Comparison of ENCODE assay signal across 9 cellular contexts in genomic region chr10:119315128-119316001, GRCh38.
DNase-seq lines count a peak whose midpoint lies in the region; ATAC-seq and TF ChIP-seq lines count a peak whose summit lies in the region.
"Had no signal": no experiment of that assay in that cellular context is flagged by ENCODE, and none has a peak within 500 bp of the region (broad histone marks: within the 10 kb centered on the region; RNA-seq: fewer than 3 reads in every experiment).

No MANE protein-coding gene starts in this region.

- H3K4me1 Mint-ChIP-seq in activated T-helper 1 cell treated with anti-CD3 and anti-CD28 coated beads, Interleukin-12 subunit alpha, Interleukin-12 subunit beta, Interleukin-2, Interleukin-4 antibody, amounts not matched to agents 30 ng/mL and 10 ng/mL and 1 ng/mL, durations not matched to agents 14 hours and 24 hours and 36 hours (ENCODE audit: low read depth): peaks cover 64% of the 10 kb centered on the region

- H3K36me3 Mint-ChIP-seq in activated T-helper 1 cell treated with anti-CD3 and anti-CD28 coated beads, Interleukin-12 subunit alpha, Interleukin-12 subunit beta, Interleukin-2, Interleukin-4 antibody, amounts not matched to agents 30 ng/mL and 10 ng/mL and 1 ng/mL, durations not matched to agents 14 hours and 24 hours and 36 hours (ENCODE audit: low read depth): peaks cover 23% of the 10 kb centered on the region

- intact Hi-C loops in activated T-helper 1 cell treated with anti-CD3 and anti-CD28 coated beads, Interleukin-12 subunit alpha, Interleukin-12 subunit beta, Interleukin-2, Interleukin-4 antibody, amounts not matched to agents 30 ng/mL and 10 ng/mL and 1 ng/mL, durations not matched to agents 14 hours and 24 hours and 36 hours (cut with micrococcal nuclease): loop anchor here (1.0 to 10.0 kb wide), 12 partner anchors 9 to 561 kb away; partner anchors contain the start of genes CACUL1 and TIAL1
- intact Hi-C loops in body of pancreas (cut with DNase I): no loop called here

- peaks cover 34% of the 10 kb centered on the region for H3K4me1 ChIP-seq in NT2/D1 (ENCODE audit: insufficient read depth, insufficient read length)
- H3K4me1 ChIP-seq in body of pancreas: no peaks in the 10 kb centered on the region

- H3K27me3 Mint-ChIP-seq in activated T-helper 1 cell treated with anti-CD3 and anti-CD28 coated beads, Interleukin-12 subunit alpha, Interleukin-12 subunit beta, Interleukin-2, Interleukin-4 antibody, amounts not matched to agents 30 ng/mL and 10 ng/mL and 1 ng/mL, durations not matched to agents 14 hours and 24 hours and 36 hours (ENCODE audit: insufficient read depth): peaks cover 12% of the 10 kb centered on the region

- H3K4me3 Mint-ChIP-seq in activated T-helper 1 cell treated with anti-CD3 and anti-CD28 coated beads, Interleukin-12 subunit alpha, Interleukin-12 subunit beta, Interleukin-2, Interleukin-4 antibody, amounts not matched to agents 30 ng/mL and 10 ng/mL and 1 ng/mL, durations not matched to agents 14 hours and 24 hours and 36 hours: peak overlapping the region; percentile 62

- peak overlapping the region; percentile 45 for H3K9ac ChIP-seq in NT2/D1 (ENCODE audit: insufficient read length, low read depth)

- H3K36me3 ChIP-seq in NT2/D1 (ENCODE audit: insufficient read depth, insufficient read length, low read length): no peaks in the 10 kb centered on the region
- no peaks in the 10 kb centered on the region for H3K36me3 ChIP-seq in body of pancreas (replicated peaks in 1 of 2; ENCODE audit: insufficient read depth in 1 of 2, low read depth in 2 of 2)

- H3K27me3 ChIP-seq in NT2/D1 (ENCODE audit: insufficient read depth, insufficient read length) (no peaks in the 10 kb centered on the region), body of pancreas (no peaks in the 10 kb centered on the region)

- peak; percentile 49 for ATAC-seq in HG02973 (IDR thresholded peaks at IDR 0.05; ENCODE audit: unreplicated experiment)
- no peak for ATAC-seq in body of pancreas

- peak; percentile 24 for DNase-seq in NCI-H2171 treated with DMSO at 0.1 percent for 48 hours (lab: John Stamatoyannopoulos, UW)
- DNase-seq in NCI-H2171 (lab: John Stamatoyannopoulos, UW): no peak
- DNase-seq in NT2/D1 (ENCODE audit: low read depth, low spot score): peak; percentile 22
- peak; percentile 64 for DNase-seq in activated T-helper 1 cell treated with anti-CD3 and anti-CD28 coated beads, Interleukin-12 subunit alpha, Interleukin-12 subunit beta, Interleukin-2, Interleukin-4 antibody, amounts not matched to agents 30 ng/mL and 10 ng/mL and 1 ng/mL, durations not matched to agents 14 hours and 24 hours and 36 hours (ENCODE audit: low spot score)
- DNase-seq in glomerular visceral epithelial cell (ENCODE audit: extremely low spot score): peak; percentile 83
- DNase-seq in stimulated activated CD4-positive, alpha-beta T cell treated with anti-CD3 and anti-CD28 coated beads, Interleukin-15, amount 100 ng/mL, for 1 hour (ENCODE audit: low read depth in 1 of 2, low spot score in 1 of 2): peak; percentile 38 to 46
- DNase-seq in body of pancreas: no peak

- WGBS in body of pancreas, 2 donors: 86 to 88% methylated on average over 10 to 16 of the region's 16 CpGs

- no peak overlapping the region for H3K27ac ChIP-seq in body of pancreas

- H3K27ac Mint-ChIP-seq in activated T-helper 1 cell treated with anti-CD3 and anti-CD28 coated beads, Interleukin-12 subunit alpha, Interleukin-12 subunit beta, Interleukin-2, Interleukin-4 antibody, amounts not matched to agents 30 ng/mL and 10 ng/mL and 1 ng/mL, durations not matched to agents 14 hours and 24 hours and 36 hours: peak overlapping the region; percentile 95

- no peak for TF ChIP-seq CTCF in body of pancreas (IDR thresholded peaks at IDR 0.05)

- TF ChIP-seq POLR2A in body of pancreas (IDR thresholded peaks at IDR 0.05): no peak

- no peaks in the 10 kb centered on the region for H3K9me3 ChIP-seq in NT2/D1 (ENCODE audit: insufficient read depth, low read length)
- no peaks in the 10 kb centered on the region for H3K9me3 ChIP-seq in body of pancreas

- H3K4me3 ChIP-seq in NT2/D1 (ENCODE audit: insufficient read length, low read depth) (no peak overlapping the region), body of pancreas (no peak overlapping the region)

- no peaks in the 10 kb centered on the region for H3K9me3 Mint-ChIP-seq in activated T-helper 1 cell treated with anti-CD3 and anti-CD28 coated beads, Interleukin-12 subunit alpha, Interleukin-12 subunit beta, Interleukin-2, Interleukin-4 antibody, amounts not matched to agents 30 ng/mL and 10 ng/mL and 1 ng/mL, durations not matched to agents 14 hours and 24 hours and 36 hours
- H3K9me3 Mint-ChIP-seq: nephron had no signal

Comparison
In these comparisons a context has a peak if more than half of its experiments do, and no peak if none do; other contexts are left out.
1. DNase-seq: peak in NCI-H2171 treated with DMSO at 0.1 percent for 48 hours (single experiment), NT2/D1 (single experiment), activated T-helper 1 cell treated with anti-CD3 and anti-CD28 coated beads, Interleukin-12 subunit alpha, Interleukin-12 subunit beta, Interleukin-2, Interleukin-4 antibody, amounts not matched to agents 30 ng/mL and 10 ng/mL and 1 ng/mL, durations not matched to agents 14 hours and 24 hours and 36 hours (single experiment), glomerular visceral epithelial cell (single experiment) and stimulated activated CD4-positive, alpha-beta T cell treated with anti-CD3 and anti-CD28 coated beads, Interleukin-15, amount 100 ng/mL, for 1 hour (2 of 2); none in NCI-H2171 (single experiment) and body of pancreas (0 of 4).